In the genomic region with DNA sequence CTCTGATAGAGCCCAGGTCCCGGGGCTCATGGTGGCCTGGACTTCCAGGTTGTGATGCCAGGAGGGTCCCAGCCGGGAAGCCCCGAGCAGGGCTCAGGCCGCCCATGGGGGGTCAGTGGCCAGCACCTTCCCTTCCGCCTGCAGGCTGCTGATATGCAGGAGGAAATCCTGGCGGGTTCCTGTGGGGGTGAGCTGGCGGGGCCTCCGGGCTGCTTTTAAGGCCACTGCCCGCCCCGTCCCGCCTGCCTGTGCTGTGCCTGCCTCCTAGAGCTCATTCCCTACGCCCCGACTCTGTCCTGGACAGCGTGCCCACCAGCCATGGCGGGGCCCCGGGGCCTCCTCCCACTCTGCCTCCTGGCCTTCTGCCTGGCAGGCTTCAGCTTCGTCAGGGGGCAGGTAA, we compare ENCODE assay signal across 10 cellular contexts. TPM values are rescaled to one million over a fixed set of nuclear protein-coding genes. Genes with fewer than 3 reads are reported as not detected.
DNase-seq lines count a peak whose midpoint lies in the region; ATAC-seq and TF ChIP-seq lines count a peak whose summit lies in the region.
"Had no signal": no experiment of that assay in that cellular context is flagged by ENCODE, and none has a peak within 500 bp of the region (broad histone marks: within the 10 kb centered on the region; RNA-seq: fewer than 3 reads in every experiment).

A gene with protein sequence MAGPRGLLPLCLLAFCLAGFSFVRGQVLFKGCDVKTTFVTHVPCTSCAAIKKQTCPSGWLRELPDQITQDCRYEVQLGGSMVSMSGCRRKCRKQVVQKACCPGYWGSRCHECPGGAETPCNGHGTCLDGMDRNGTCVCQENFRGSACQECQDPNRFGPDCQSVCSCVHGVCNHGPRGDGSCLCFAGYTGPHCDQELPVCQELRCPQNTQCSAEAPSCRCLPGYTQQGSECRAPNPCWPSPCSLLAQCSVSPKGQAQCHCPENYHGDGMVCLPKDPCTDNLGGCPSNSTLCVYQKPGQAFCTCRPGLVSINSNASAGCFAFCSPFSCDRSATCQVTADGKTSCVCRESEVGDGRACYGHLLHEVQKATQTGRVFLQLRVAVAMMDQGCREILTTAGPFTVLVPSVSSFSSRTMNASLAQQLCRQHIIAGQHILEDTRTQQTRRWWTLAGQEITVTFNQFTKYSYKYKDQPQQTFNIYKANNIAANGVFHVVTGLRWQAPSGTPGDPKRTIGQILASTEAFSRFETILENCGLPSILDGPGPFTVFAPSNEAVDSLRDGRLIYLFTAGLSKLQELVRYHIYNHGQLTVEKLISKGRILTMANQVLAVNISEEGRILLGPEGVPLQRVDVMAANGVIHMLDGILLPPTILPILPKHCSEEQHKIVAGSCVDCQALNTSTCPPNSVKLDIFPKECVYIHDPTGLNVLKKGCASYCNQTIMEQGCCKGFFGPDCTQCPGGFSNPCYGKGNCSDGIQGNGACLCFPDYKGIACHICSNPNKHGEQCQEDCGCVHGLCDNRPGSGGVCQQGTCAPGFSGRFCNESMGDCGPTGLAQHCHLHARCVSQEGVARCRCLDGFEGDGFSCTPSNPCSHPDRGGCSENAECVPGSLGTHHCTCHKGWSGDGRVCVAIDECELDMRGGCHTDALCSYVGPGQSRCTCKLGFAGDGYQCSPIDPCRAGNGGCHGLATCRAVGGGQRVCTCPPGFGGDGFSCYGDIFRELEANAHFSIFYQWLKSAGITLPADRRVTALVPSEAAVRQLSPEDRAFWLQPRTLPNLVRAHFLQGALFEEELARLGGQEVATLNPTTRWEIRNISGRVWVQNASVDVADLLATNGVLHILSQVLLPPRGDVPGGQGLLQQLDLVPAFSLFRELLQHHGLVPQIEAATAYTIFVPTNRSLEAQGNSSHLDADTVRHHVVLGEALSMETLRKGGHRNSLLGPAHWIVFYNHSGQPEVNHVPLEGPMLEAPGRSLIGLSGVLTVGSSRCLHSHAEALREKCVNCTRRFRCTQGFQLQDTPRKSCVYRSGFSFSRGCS (N-terminal part only) (plus strand): TSS at position 243 of the 400 bp plus-strand sequence. CDS start 76 bp downstream, at position 319.

- no peaks in the 10 kb centered on the region for H3K4me1 ChIP-seq in rectal smooth muscle tissue (ENCODE audit: control insufficient read depth, insufficient read depth, low read length)

- ATAC-seq in left colon (no peak), HG03095 (IDR thresholded peaks at IDR 0.05; ENCODE audit: unreplicated experiment) (no peak), GM18907 (IDR thresholded peaks at IDR 0.05; ENCODE audit: unreplicated experiment) (no peak)

- peak within 1 kb of the TSS; percentile 41 for H3K9ac ChIP-seq in rectal smooth muscle tissue (ENCODE audit: low read length)

- H3K36me3 ChIP-seq in H7 (replicated peaks; ENCODE audit: control insufficient read depth, insufficient read depth, low read length) (peaks cover 12% of the 10 kb centered on the region), rectal smooth muscle tissue (ENCODE audit: control insufficient read depth, insufficient read depth, low read length) (peaks cover 23% of the 10 kb centered on the region)

- intact Hi-C loops in left colon (cut with DNase I, micrococcal nuclease): no loop called here

- peak; percentile 84 for DNase-seq in H7
- peak; percentile 17 for DNase-seq in choroid plexus epithelial cell (ENCODE audit: low read depth)
- peak in 1 of 2 donors; percentile 29 for DNase-seq in left colon
- no peak for DNase-seq in NCI-H2107 treated with DMSO at 0.1 percent for 48 hours (lab: John Stamatoyannopoulos, UW; ENCODE audit: unreplicated experiment)
- no peak for DNase-seq in NOMO-1 treated with DMSO at 0.1 percent for 48 hours (lab: John Stamatoyannopoulos, UW; ENCODE audit: unreplicated experiment)
- DNase-seq: posterior cingulate gyrus; stimulated activated CD8-positive, alpha-beta memory T cell treated with anti-CD3 and anti-CD28 coated beads, Interleukin-4, amount 100 ng/mL, for 48 hours had no signal

- no peak within 1 kb of the TSS for H3K4me3 ChIP-seq in H7 (ENCODE audit: insufficient read depth, low read depth, low read length)
- H3K4me3 ChIP-seq in choroid plexus epithelial cell (ENCODE audit: low read depth, low read length): no peak within 1 kb of the TSS
- H3K4me3 ChIP-seq in rectal smooth muscle tissue (ENCODE audit: low read length): peak within 1 kb of the TSS; percentile 57

- H3K27me3 ChIP-seq in H7 (ENCODE audit: control insufficient read depth, insufficient read depth, low read length) (no peaks in the 10 kb centered on the region), rectal smooth muscle tissue (ENCODE audit: control insufficient read depth, insufficient read depth, low read length) (no peaks in the 10 kb centered on the region)

- TF ChIP-seq CTCF in choroid plexus epithelial cell (conservative IDR thresholded peaks at IDR 0.05; ENCODE audit: low read depth, low read length): no peak

- peak within 1 kb of the TSS; percentile 55 for H3K27ac ChIP-seq in rectal smooth muscle tissue (ENCODE audit: low read depth, low read length)

RNA-seq across cellular contexts. Expression of the gene that starts here (rescaled TPM):
- 0.52 and 1.3 TPM in 2 replicates for total RNA-seq in H7 (2014; rRNA removed; shearing (Covaris generic))
- total RNA-seq in left colon: 100 to 1,000 TPM in 1 of 2 donors, 10 to 100 TPM in 1; 51.4 to 111 TPM

Comparison
In these comparisons a context has a peak if more than half of its experiments do, and no peak if none do; other contexts are left out.
1. RNA of the gene that starts here (total RNA-seq): 51.4 to 111 TPM in left colon; 0.52 to 1.3 TPM in H7; every median in the first group is over 10 times any median in the second.
2. DNase-seq: peak in H7 (single experiment) and choroid plexus epithelial cell (single experiment); none in NCI-H2107 treated with DMSO at 0.1 percent for 48 hours (single experiment) and NOMO-1 treated with DMSO at 0.1 percent for 48 hours (single experiment).